ENCODE assay signal across 17 cellular contexts in the genomic region with DNA sequence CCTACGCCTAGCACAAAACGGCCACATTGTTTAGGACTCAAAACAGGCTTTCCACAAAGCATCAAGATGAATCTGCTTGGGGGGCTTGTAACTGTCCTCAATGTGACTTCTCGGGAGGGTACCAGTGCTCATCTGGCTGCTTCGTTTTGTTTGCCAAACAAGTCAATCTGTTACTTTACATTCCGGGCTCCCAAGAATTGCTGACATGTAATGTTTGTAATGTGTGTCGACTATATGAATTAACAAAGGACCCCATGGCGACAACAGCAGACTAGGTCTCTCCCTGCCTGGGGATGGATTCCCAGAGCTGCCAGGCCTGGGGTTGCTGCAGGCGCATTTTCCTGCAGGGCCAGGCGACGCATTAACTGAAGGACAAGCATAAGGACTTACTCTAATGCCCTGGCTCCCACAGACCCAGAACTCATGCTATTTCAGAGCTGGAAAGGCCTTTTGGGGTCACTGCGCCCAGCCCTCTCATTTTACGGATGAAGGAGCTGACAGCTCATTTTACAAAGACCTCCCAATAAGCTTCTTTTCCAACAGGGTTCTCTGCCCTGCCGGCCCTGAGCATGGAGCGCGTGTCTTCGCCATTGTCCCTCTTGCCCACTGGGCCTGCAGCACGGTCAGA.
A peak's percentile ranks its signal among the peaks of the same experiment; 100 is the strongest.
DNase-seq lines count a peak whose midpoint lies in the region; ATAC-seq, FAIRE-seq and TF ChIP-seq lines count a peak whose summit lies in the region.
"Had no signal": no experiment of that assay in that cellular context is flagged by ENCODE, and none has a peak within 500 bp of the region (broad histone marks: within the 10 kb centered on the region; RNA-seq: fewer than 3 reads in every experiment).

No MANE protein-coding gene starts in this region.

- H2BK15ac ChIP-seq in neuronal stem cell (ENCODE audit: low read length) = no peak overlapping the region

- H3K27me3 ChIP-seq in WERI-Rb-1 (ENCODE audit: insufficient read depth, low read depth, severe bottlenecking) (no peaks in the 10 kb centered on the region), endodermal cell (ENCODE audit: control insufficient read depth, insufficient read depth, low read length, poor library complexity, severe bottlenecking) (no peaks in the 10 kb centered on the region), neuronal stem cell (ENCODE audit: control insufficient read depth in 3 of 3, insufficient read depth in 3 of 3, low read depth in 1 of 3, low read length in 3 of 3) (peaks cover 0 to 89% (median 0%) of the 10 kb centered on the region in 3 experiments)
- H3K27me3 ChIP-seq: BE2C had no signal

- no peak for TF ChIP-seq EP300 in A549 (IDR thresholded peaks at IDR 0.05)

- no peak overlapping the region for H3K4me3 ChIP-seq in A549
- H3K4me3 ChIP-seq in WERI-Rb-1 (ENCODE audit: low read depth, low read length) = no peak overlapping the region
- H3K4me3 ChIP-seq in endodermal cell (ENCODE audit: low read length) = no peak overlapping the region
- no peak overlapping the region for H3K4me3 ChIP-seq in neuronal stem cell (ENCODE audit: low read length in 2 of 2)
- H3K4me3 ChIP-seq: GM23248 had no signal

- no peak overlapping the region for H3K27ac ChIP-seq in A549
- peak overlapping the region; percentile 43 for H3K27ac ChIP-seq in WERI-Rb-1
- H3K27ac ChIP-seq in endodermal cell (ENCODE audit: low read depth, low read length) = no peak overlapping the region
- H3K27ac ChIP-seq in neuronal stem cell (replicated peaks; ENCODE audit: low read length) = no peak overlapping the region
- H3K27ac ChIP-seq: C4-2B, GM23248 had no signal

- H2BK5ac ChIP-seq in neuronal stem cell (ENCODE audit: low read length) = no peak overlapping the region

- no peak overlapping the region for H4K91ac ChIP-seq in neuronal stem cell (ENCODE audit: low read depth, low read length, poor library complexity)

- no peak overlapping the region for H2AK5ac ChIP-seq in neuronal stem cell (ENCODE audit: low read depth, low read length)

- no peak overlapping the region for H2AFZ ChIP-seq in neuronal stem cell (ENCODE audit: low read length)
- H2AFZ ChIP-seq: GM23248 had no signal

- POLR2A ChIA-PET in A549 (lab: Yijun Ruan, JAX) = no interaction called here

- no peak for TF ChIP-seq CTCF in A549 (IDR thresholded peaks at IDR 0.05)
- TF ChIP-seq CTCF in WERI-Rb-1 (IDR thresholded peaks at IDR 0.05; ENCODE audit: low read depth, low read length) = no peak
- TF ChIP-seq CTCF in endodermal cell (conservative IDR thresholded peaks at IDR 0.05) = no peak

- H4K8ac ChIP-seq in neuronal stem cell (ENCODE audit: low read depth, low read length) = no peak overlapping the region

- H3K9ac ChIP-seq in endodermal cell (ENCODE audit: extremely low read depth, low read length, poor library complexity, severe bottlenecking) = no peak overlapping the region
- no peak overlapping the region for H3K9ac ChIP-seq in neuronal stem cell (ENCODE audit: low read depth, low read length, poor library complexity)
- H3K9ac ChIP-seq: GM23248 had no signal

- CTCF ChIA-PET in A549 (lab: Yijun Ruan, JAX) = no interaction called here

- ATAC-seq in A549 (no peak), SK-N-SH treated with all-trans-retinoic acid at 6 μM for 48 hours (no peak), left lobe of liver (no peak)

- H3K4ac ChIP-seq in neuronal stem cell (ENCODE audit: low read length) = no peak overlapping the region

- no peak overlapping the region for H3K4me2 ChIP-seq in A549
- H3K4me2 ChIP-seq in neuronal stem cell (ENCODE audit: insufficient read depth, low read length, poor library complexity, severe bottlenecking) = no peak overlapping the region

- H3K4me3 Mint-ChIP-seq in endodermal cell = no peak overlapping the region
- H3K4me3 Mint-ChIP-seq: CD4-positive, alpha-beta memory T cell had no signal

- peak overlapping the region; percentile 86 for H3K14ac ChIP-seq in neuronal stem cell (ENCODE audit: low read length)

- peaks cover 7% of the 10 kb centered on the region for H3K4me1 Mint-ChIP-seq in endodermal cell
- H3K4me1 Mint-ChIP-seq: CD4-positive, alpha-beta memory T cell had no signal

- H3K27ac Mint-ChIP-seq in endodermal cell = no peak overlapping the region

- peak overlapping the region; percentile 57 for H3K18ac ChIP-seq in neuronal stem cell (ENCODE audit: low read length)

- FAIRE-seq in A549 (lab: Jason Lieb, UNC) = no peak
- FAIRE-seq: G401.6, GM12891 had no signal

- no peaks in the 10 kb centered on the region for H3K36me3 ChIP-seq in WERI-Rb-1
- no peaks in the 10 kb centered on the region for H3K36me3 ChIP-seq in endodermal cell (ENCODE audit: control insufficient read depth, insufficient read depth, low read length)
- no peaks in the 10 kb centered on the region for H3K36me3 ChIP-seq in neuronal stem cell (replicated peaks in 1 of 2; ENCODE audit: control insufficient read depth in 2 of 2, insufficient read depth in 2 of 2, low read length in 2 of 2)
- H3K36me3 ChIP-seq: BE2C had no signal

- H3K9me3 Mint-ChIP-seq in endodermal cell = no peaks in the 10 kb centered on the region
- H3K9me3 Mint-ChIP-seq: CD4-positive, alpha-beta memory T cell had no signal

- H3K79me1 ChIP-seq in neuronal stem cell (ENCODE audit: low read depth, low read length) = no peaks in the 10 kb centered on the region

- H3K36me3 Mint-ChIP-seq in endodermal cell (ENCODE audit: low read depth) = no peaks in the 10 kb centered on the region
- H3K36me3 Mint-ChIP-seq: CD4-positive, alpha-beta memory T cell had no signal

- TF ChIP-seq POLR2A in A549 (IDR thresholded peaks at IDR 0.05; ENCODE audit: low read length) = no peak

- H3K9me3 ChIP-seq in A549 (no peaks in the 10 kb centered on the region), WERI-Rb-1 (ENCODE audit: severe bottlenecking) (no peaks in the 10 kb centered on the region), endodermal cell (ENCODE audit: control insufficient read depth, low read length) (no peaks in the 10 kb centered on the region), neuronal stem cell (replicated peaks in 1 of 2; ENCODE audit: control insufficient read depth in 2 of 2, insufficient read depth in 1 of 2, low read depth in 1 of 2, low read length in 2 of 2) (no peaks in the 10 kb centered on the region)
- H3K9me3 ChIP-seq: BE2C had no signal

- 75% methylated on average over 14 of the region's 17 CpGs for WGBS in A549 (ENCODE audit: missing lambda C conversion rate)
- 73 to 86% methylated on average over 7 to 17 of the region's 17 CpGs for WGBS in endodermal cell (ENCODE audit: insufficient coverage in 1 of 2, insufficient read length in 1 of 2), 2 experiments
- no CpG with 5 or more reads among the region's 17 CpGs for WGBS in neuronal stem cell (ENCODE audit: extremely low coverage in 2 of 2, insufficient read length in 2 of 2, insufficient replicate concordance in 1 of 2), 2 donors

- H3K23ac ChIP-seq in neuronal stem cell (ENCODE audit: low read depth, low read length, poor library complexity) = no peak overlapping the region

- DNase-seq in A549 (ENCODE audit: low read depth in 1 of 2, low spot score in 1 of 2) (no peak), WERI-Rb-1 (peak; percentile 82), endodermal cell (peak; percentile 29), neuronal stem cell (ENCODE audit: low spot score) (no peak), SIG-M5 treated with dmso at 0.1 percent for 504 hours (lab: John Stamatoyannopoulos, UW; ENCODE audit: unreplicated experiment) (no peak), left lobe of liver (ENCODE audit: low spot score) (no peak), UCSD-AML1 (lab: John Stamatoyannopoulos, UW; ENCODE audit: unreplicated experiment) (no peak)
- DNase-seq: BE2C; CD4-positive, alpha-beta memory T cell; DMS79 treated with DMSO at 0.1 percent for 48 hours; EL; GM23248; H7 had no signal

- no peak for TF ChIP-seq RAD21 in A549 (conservative IDR thresholded peaks at IDR 0.05 in 1 of 2, IDR thresholded peaks at IDR 0.05 in 1 of 2)

- peaks cover 2% of the 10 kb centered on the region for H3K27me3 Mint-ChIP-seq in endodermal cell (ENCODE audit: insufficient read depth)
- H3K27me3 Mint-ChIP-seq: CD4-positive, alpha-beta memory T cell had no signal

- H2BK12ac ChIP-seq in neuronal stem cell (ENCODE audit: low read length) = peak overlapping the region; percentile 89

- no peak overlapping the region for H2BK120ac ChIP-seq in neuronal stem cell (ENCODE audit: low read depth, low read length)

- H3K4me1 ChIP-seq in A549 = no peaks in the 10 kb centered on the region
- H3K4me1 ChIP-seq in endodermal cell (ENCODE audit: control insufficient read depth, insufficient read depth, low read length) = no peaks in the 10 kb centered on the region
- H3K4me1 ChIP-seq in neuronal stem cell (ENCODE audit: control insufficient read depth in 2 of 2, insufficient read depth in 1 of 2, low read depth in 1 of 2, low read length in 2 of 2) = peaks cover 15 to 19% of the 10 kb centered on the region in 2 donors
- H3K4me1 ChIP-seq: BE2C had no signal

TF ChIP-seq in A549, 52 proteins besides CTCF, POLR2A, EP300 and RAD21 (continues in another document):
- TF ChIP-seq RARB (CRISPR knock-in tag; IDR thresholded peaks at IDR 0.05) (no peak), MAFK (IDR thresholded peaks at IDR 0.05; ENCODE audit: partially characterized antibody) (peak; percentile 58), SREBF2 (IDR thresholded peaks at IDR 0.05) (no peak), JUNB (IDR thresholded peaks at IDR 0.05) (no peak)
- TF ChIP-seq, protein P1, sequence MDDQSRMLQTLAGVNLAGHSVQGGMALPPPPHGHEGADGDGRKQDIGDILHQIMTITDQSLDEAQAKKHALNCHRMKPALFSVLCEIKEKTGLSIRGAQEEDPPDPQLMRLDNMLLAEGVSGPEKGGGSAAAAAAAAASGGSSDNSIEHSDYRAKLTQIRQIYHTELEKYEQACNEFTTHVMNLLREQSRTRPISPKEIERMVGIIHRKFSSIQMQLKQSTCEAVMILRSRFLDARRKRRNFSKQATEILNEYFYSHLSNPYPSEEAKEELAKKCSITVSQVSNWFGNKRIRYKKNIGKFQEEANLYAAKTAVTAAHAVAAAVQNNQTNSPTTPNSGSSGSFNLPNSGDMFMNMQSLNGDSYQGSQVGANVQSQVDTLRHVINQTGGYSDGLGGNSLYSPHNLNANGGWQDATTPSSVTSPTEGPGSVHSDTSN (IDR thresholded peaks at IDR 0.05) = no peak

TF ChIP-seq in SK-N-SH treated with all-trans-retinoic acid at 6 μM for 48 hours, 23 proteins besides CTCF, POLR2A, EP300 and RAD21 (continues in another document):
- TF ChIP-seq PPARA (CRISPR knock-in tag; IDR thresholded peaks at IDR 0.05; ENCODE audit: borderline replicate concordance) = no peak
- TF ChIP-seq, protein P2, sequence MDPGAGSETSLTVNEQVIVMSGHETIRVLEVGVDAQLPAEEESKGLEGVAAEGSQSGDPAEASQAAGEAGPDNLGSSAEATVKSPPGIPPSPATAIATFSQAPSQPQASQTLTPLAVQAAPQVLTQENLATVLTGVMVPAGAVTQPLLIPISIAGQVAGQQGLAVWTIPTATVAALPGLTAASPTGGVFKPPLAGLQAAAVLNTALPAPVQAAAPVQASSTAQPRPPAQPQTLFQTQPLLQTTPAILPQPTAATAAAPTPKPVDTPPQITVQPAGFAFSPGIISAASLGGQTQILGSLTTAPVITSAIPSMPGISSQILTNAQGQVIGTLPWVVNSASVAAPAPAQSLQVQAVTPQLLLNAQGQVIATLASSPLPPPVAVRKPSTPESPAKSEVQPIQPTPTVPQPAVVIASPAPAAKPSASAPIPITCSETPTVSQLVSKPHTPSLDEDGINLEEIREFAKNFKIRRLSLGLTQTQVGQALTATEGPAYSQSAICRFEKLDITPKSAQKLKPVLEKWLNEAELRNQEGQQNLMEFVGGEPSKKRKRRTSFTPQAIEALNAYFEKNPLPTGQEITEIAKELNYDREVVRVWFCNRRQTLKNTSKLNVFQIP (CRISPR knock-in tag; IDR thresholded peaks at IDR 0.05; ENCODE audit: borderline replicate concordance, low read depth) = no peak

Comparison
In these comparisons a context has a peak if more than half of its experiments do, and no peak if none do; other contexts are left out.
1. DNase-seq: peak in WERI-Rb-1 (single experiment) and endodermal cell (single experiment); none in A549 (0 of 2), neuronal stem cell (single experiment), SIG-M5 treated with dmso at 0.1 percent for 504 hours (single experiment), left lobe of liver (single experiment) and UCSD-AML1 (single experiment).